ENCODE assay signal across 1 cellular context in the genomic region with DNA sequence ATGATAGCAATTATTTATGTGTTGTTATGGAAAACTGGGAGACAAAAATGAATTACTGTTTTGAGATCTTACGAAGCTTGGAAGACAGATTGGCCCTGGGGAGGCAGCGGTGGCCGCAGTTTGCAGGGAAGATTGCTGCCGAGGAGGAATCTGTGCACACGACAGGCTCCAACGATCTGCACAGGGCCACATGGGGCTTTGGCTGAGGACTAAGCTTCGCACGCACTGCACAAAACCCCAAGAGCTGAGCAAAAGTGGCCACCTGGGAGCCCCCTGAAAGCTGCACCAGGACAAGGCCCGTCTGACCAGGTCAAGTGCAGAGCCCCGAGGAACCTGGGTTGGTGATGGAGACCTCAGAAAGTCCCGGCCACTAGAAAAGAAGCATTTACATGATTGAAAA.
TF ChIP-seq lines count a peak whose summit lies in the region.

No MANE protein-coding gene starts in this region.

TF ChIP-seq in H1, 55 proteins besides CTCF, POLR2A, EP300 and RAD21:
- TF ChIP-seq, protein P1, sequence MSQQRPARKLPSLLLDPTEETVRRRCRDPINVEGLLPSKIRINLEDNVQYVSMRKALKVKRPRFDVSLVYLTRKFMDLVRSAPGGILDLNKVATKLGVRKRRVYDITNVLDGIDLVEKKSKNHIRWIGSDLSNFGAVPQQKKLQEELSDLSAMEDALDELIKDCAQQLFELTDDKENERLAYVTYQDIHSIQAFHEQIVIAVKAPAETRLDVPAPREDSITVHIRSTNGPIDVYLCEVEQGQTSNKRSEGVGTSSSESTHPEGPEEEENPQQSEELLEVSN (IDR thresholded peaks at IDR 0.05), result no peak
- no peak for TF ChIP-seq SRF (IDR thresholded peaks at IDR 0.05; ENCODE audit: low read depth, low read length)
- no peak for TF ChIP-seq GTF2F1 (IDR thresholded peaks at IDR 0.05; ENCODE audit: borderline replicate concordance, low read depth, low read length)
- no peak for TF ChIP-seq CEBPB (IDR thresholded peaks at IDR 0.05; ENCODE audit: low read depth, low read length)
- TF ChIP-seq CTBP2 (IDR thresholded peaks at IDR 0.05; ENCODE audit: borderline replicate concordance, insufficient read depth, insufficient read length, low read length), result no peak
- TF ChIP-seq RNF2 (IDR thresholded peaks at IDR 0.05; ENCODE audit: borderline replicate concordance, low read depth, low read length, missing control alignments, poor library complexity, severe bottlenecking), result no peak
- no peak for TF ChIP-seq SAP30 (IDR thresholded peaks at IDR 0.05; ENCODE audit: insufficient read depth, insufficient replicate concordance, low read length)
- TF ChIP-seq GABPA (IDR thresholded peaks at IDR 0.05; ENCODE audit: borderline replicate concordance, insufficient read depth, low read length), result no peak
- TF ChIP-seq TBP (IDR thresholded peaks at IDR 0.05; ENCODE audit: low read depth, low read length), result no peak
- no peak for TF ChIP-seq SUZ12 (IDR thresholded peaks at IDR 0.05; ENCODE audit: low read length)
- TF ChIP-seq NRF1 (IDR thresholded peaks at IDR 0.05; ENCODE audit: low read depth, low read length), result no peak
- no peak for TF ChIP-seq TAF1 (IDR thresholded peaks at IDR 0.05; ENCODE audit: low read depth, low read length)
- no peak for TF ChIP-seq SIX5 (IDR thresholded peaks at IDR 0.05; ENCODE audit: low read depth, low read length)
- TF ChIP-seq HDAC2 (IDR thresholded peaks at IDR 0.05; ENCODE audit: borderline replicate concordance in 1 of 2, low read depth in 2 of 2, low read length in 2 of 2), result no peak
- TF ChIP-seq, protein P2, sequence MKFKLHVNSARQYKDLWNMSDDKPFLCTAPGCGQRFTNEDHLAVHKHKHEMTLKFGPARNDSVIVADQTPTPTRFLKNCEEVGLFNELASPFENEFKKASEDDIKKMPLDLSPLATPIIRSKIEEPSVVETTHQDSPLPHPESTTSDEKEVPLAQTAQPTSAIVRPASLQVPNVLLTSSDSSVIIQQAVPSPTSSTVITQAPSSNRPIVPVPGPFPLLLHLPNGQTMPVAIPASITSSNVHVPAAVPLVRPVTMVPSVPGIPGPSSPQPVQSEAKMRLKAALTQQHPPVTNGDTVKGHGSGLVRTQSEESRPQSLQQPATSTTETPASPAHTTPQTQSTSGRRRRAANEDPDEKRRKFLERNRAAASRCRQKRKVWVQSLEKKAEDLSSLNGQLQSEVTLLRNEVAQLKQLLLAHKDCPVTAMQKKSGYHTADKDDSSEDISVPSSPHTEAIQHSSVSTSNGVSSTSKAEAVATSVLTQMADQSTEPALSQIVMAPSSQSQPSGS (IDR thresholded peaks at IDR 0.05; ENCODE audit: low read length), result no peak
- TF ChIP-seq, protein P3, sequence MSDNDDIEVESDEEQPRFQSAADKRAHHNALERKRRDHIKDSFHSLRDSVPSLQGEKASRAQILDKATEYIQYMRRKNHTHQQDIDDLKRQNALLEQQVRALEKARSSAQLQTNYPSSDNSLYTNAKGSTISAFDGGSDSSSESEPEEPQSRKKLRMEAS (IDR thresholded peaks at IDR 0.05), result no peak
